ENCODE assay signal across 8 cellular contexts in the genomic region with DNA sequence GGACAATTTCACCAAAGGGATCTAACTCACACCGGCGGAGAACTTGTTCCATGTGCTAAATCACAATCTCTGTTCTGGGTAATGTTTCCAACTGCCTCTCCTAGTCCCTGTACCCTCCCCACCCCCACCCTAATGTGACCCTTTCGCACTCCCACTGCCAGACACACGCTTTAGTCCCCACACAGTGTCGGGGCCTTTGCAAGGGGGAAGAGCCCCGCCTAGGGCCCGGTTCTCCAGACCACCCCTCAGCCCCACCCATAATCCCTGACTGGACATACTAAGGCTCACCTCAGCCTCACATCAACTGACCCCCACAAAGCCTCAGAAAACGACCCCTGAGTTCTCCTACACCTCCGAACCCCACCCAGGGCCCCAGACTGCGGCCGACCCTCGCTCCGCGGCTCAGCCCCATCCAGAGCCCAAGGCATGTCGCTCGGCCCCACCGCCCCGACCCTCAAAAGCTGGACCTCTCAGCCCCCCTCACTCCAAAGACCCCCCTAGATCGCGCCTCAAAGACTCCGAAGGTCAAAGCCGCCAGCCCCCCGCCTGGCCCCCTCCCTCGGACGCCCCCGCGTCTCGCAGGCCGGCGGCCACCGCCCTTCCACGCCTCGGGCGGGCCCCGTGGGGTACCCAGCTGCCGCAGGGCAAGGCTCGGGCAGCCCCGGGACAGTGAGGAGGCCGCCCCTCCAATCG.
DNase-seq lines count a peak whose midpoint lies in the region; ATAC-seq and TF ChIP-seq lines count a peak whose summit lies in the region.

No MANE protein-coding gene starts in this region.

- H3K4me1 ChIP-seq in adrenal gland (replicated peaks in 1 of 2) (peaks cover 4 to 36% of the 10 kb centered on the region in 2 donors), gastrocnemius medialis (peaks cover 33 to 45% of the 10 kb centered on the region in 2 donors)

- peak in 1 of 6 experiments; percentile 44 for TF ChIP-seq CTCF in adrenal gland (IDR thresholded peaks at IDR 0.05)
- TF ChIP-seq CTCF in gastrocnemius medialis (IDR thresholded peaks at IDR 0.05 in 4 of 5, conservative IDR thresholded peaks at IDR 0.05 in 1 of 5) = peak in 1 of 5 experiments; percentile 1

- no peaks in the 10 kb centered on the region for H3K9me3 ChIP-seq in adrenal gland (replicated peaks in 1 of 3)
- no peaks in the 10 kb centered on the region for H3K9me3 ChIP-seq in gastrocnemius medialis

- H3K27ac ChIP-seq in adrenal gland (peak overlapping the region; percentile 75 to 97 (median 90)), gastrocnemius medialis (peak overlapping the region; percentile 99)

- DNase-seq in DMS 273 (lab: John Stamatoyannopoulos, UW; ENCODE audit: unreplicated experiment) = peak; percentile 49
- no peak for DNase-seq in DMS 273 treated with DMSO at 0.1 percent for 48 hours (lab: John Stamatoyannopoulos, UW)
- peak; percentile 15 for DNase-seq in NCI-H2029 (lab: John Stamatoyannopoulos, UW)
- peak in 4 of 7 donors; percentile 16 to 41 (median 24) for DNase-seq in adrenal gland
- peak in 31 of 51 donors; percentile 12 to 89 (median 31) for DNase-seq in hypothalamus (lab: John Stamatoyannopoulos, UW)
- DNase-seq in gastrocnemius medialis = peak; percentile 8 to 55
- no peak for DNase-seq in NCI-H1436 treated with DMSO at 0.1 percent for 48 hours (lab: John Stamatoyannopoulos, UW)

- in situ Hi-C loops in gastrocnemius medialis (cut with MboI; ENCODE audit: low sequenced_read_pairs in 4 of 4) = loop anchor here in 1 of 4 donors (10.0 kb wide), 1 partner anchor 63 kb away; no protein-coding TSS in a partner anchor

- H3K4me3 ChIP-seq in adrenal gland (peak overlapping the region; percentile 27 to 81 (median 56)), gastrocnemius medialis (peak overlapping the region; percentile 85 to 94 (median 87))

- 0 to 3% (median 1%) methylated on average over 5 to 40 of the region's 40 CpGs for WGBS in adrenal gland, 4 donors

- ATAC-seq in GM21825 (IDR thresholded peaks at IDR 0.05; ENCODE audit: unreplicated experiment) (peak; percentile 24), gastrocnemius medialis (peak; percentile 23 to 26)

- H3K36me3 ChIP-seq in adrenal gland (replicated peaks in 1 of 2) (peaks cover 0 to 4% of the 10 kb centered on the region in 2 donors), gastrocnemius medialis (no peaks in the 10 kb centered on the region)

- TF ChIP-seq POLR2A in adrenal gland (IDR thresholded peaks at IDR 0.05) = no peak
- no peak for TF ChIP-seq POLR2A in gastrocnemius medialis (IDR thresholded peaks at IDR 0.05)

- intact Hi-C loops in adrenal gland (cut with DNase I) (no loop called here), gastrocnemius medialis (cut with DNase I; ENCODE audit: low total_unique reads) (loop anchor here (1.0 to 10.0 kb wide), 2 partner anchors 98 to 263 kb away; no protein-coding TSS in a partner anchor)

- H3K27me3 ChIP-seq in adrenal gland = no peaks in the 10 kb centered on the region
- no peaks in the 10 kb centered on the region for H3K27me3 ChIP-seq in gastrocnemius medialis

Comparison
In these comparisons a context has a peak if more than half of its experiments do, and no peak if none do; other contexts are left out.
1. DNase-seq: peak in DMS 273 (single experiment), NCI-H2029 (single experiment), adrenal gland (4 of 7), hypothalamus (31 of 51) and gastrocnemius medialis (2 of 2); none in DMS 273 treated with DMSO at 0.1 percent for 48 hours (single experiment) and NCI-H1436 treated with DMSO at 0.1 percent for 48 hours (single experiment).